Comparison of ENCODE assay signal across 8 cellular contexts in the genomic region with DNA sequence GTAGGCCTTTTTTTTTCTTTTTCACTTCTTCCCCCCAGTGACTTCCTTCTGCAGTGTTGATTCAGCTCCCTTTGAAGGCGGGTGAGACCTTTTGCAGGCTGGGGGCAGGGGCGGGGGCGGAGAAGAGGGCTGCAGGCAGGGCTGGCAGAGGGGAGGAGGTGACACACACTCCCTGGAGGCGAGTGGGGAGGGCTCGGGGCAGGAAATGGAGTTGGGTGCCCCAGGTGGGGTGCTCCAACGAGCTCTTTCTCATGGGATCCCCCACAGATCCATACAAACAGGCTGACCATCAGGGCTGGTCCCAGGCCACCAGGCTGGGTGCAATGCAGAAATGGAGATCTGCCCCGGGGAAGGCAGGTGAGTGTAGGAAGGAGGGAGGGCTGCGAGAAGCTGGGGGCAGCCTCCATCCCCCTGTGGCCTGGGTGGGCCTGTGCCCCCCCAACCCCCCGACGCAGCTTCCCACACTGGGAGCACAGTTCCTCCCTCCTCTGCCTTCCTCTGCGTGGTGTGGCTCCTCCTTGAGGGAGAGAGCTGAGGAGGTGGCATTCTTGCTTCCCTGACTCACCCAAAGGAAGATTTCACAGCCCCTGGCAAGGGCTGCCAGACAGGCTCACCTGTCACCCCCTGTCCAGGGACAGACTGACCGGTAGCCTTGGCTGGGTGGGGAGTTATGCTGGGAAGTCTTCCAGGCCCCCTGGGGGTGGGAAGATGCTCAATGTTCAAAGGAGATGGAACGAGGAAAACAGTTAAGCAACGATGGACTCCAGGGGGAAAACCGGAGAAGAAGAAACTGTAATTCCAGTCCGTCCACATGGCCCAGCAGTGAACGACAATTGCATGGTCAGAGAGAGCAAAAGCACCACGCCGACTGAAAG. TPM values are rescaled to one million over a fixed set of nuclear protein-coding genes. Genes with fewer than 3 reads are reported as not detected.
A peak's percentile ranks its signal among the peaks of the same experiment; 100 is the strongest.
DNase-seq lines count a peak whose midpoint lies in the region; ATAC-seq and TF ChIP-seq lines count a peak whose summit lies in the region.

No MANE protein-coding gene starts in this region.

- H3K27me3 ChIP-seq in transverse colon = peaks cover 67% of the 10 kb centered on the region

- peak overlapping the region; percentile 88 to 90 for H3K27ac Mint-ChIP-seq in natural killer cell treated with Interleukin-12 subunit alpha and Interleukin-12 subunit beta and Interleukin-15 and Interleukin-18, amount 100 ng/mL, for 72 hours

- H3K4me3 ChIP-seq in transverse colon = peak overlapping the region in 1 of 4 donors; percentile 17

- peak; percentile 73 to 77 for ATAC-seq in natural killer cell treated with Interleukin-12 subunit alpha and Interleukin-12 subunit beta and Interleukin-15 and Interleukin-18, amount 100 ng/mL, for 72 hours

- in situ Hi-C loops in transverse colon (cut with MboI; ENCODE audit: low pct_ligation_motif_present in 1 of 4, low pct_unique_long_range_greater_than_20kb in 1 of 4, low sequenced_read_pairs in 3 of 4) = loop anchor here in 1 of 4 donors (25.0 kb wide), 1 partner anchor 116 kb away; the partner anchor contains the start of genes SUMO3 and UBE2G2

- H3K36me3 ChIP-seq in transverse colon = no peaks in the 10 kb centered on the region

- TF ChIP-seq CTCF in GM10266 (IDR thresholded peaks at IDR 0.05; ENCODE audit: control insufficient read depth, insufficient read depth, low read depth, missing control alignments) (no peak), transverse colon (IDR thresholded peaks at IDR 0.05) (no peak)

- peak overlapping the region; percentile 48 to 66 (median 57) for H3K27ac ChIP-seq in transverse colon

- no peaks in the 10 kb centered on the region for H3K27me3 Mint-ChIP-seq in natural killer cell treated with Interleukin-12 subunit alpha and Interleukin-12 subunit beta and Interleukin-15 and Interleukin-18, amount 100 ng/mL, for 72 hours

- H3K4me1 Mint-ChIP-seq in natural killer cell treated with Interleukin-12 subunit alpha and Interleukin-12 subunit beta and Interleukin-15 and Interleukin-18, amount 100 ng/mL, for 72 hours (ENCODE audit: low read depth in 2 of 2) = peaks cover 76 to 79% of the 10 kb centered on the region in 2 donors

- H3K4me3 Mint-ChIP-seq in natural killer cell treated with Interleukin-12 subunit alpha and Interleukin-12 subunit beta and Interleukin-15 and Interleukin-18, amount 100 ng/mL, for 72 hours = peak overlapping the region; percentile 86

- H3K9me3 ChIP-seq in transverse colon = no peaks in the 10 kb centered on the region

- TF ChIP-seq EP300 in transverse colon (IDR thresholded peaks at IDR 0.05; ENCODE audit: low read depth) = no peak

- no peak for TF ChIP-seq POLR2A in transverse colon (IDR thresholded peaks at IDR 0.05)

- intact Hi-C loops in transverse colon (cut with DNase I; ENCODE audit: low total_unique reads) = no loop called here

- DNase-seq in GM10266 (ENCODE audit: extremely low spot score) (peak; percentile 81), LHCN-M2 (ENCODE audit: low read depth) (peak; percentile 95), transverse colon (peak; percentile 54), RKO (ENCODE audit: low spot score) (no peak), NCI-H345 (lab: John Stamatoyannopoulos, UW) (no peak)
- peak; percentile 95 to 96 for DNase-seq in activated CD4-positive, alpha-beta T cell treated with anti-CD3 and anti-CD28 coated beads, Interleukin-2, amount 50 U/mL, for 4 hours
- peak; percentile 72 for DNase-seq in effector CD8-positive, alpha-beta T cell (lab: John Stamatoyannopoulos, UW)
- peak; percentile 88 for DNase-seq in natural killer cell treated with Interleukin-12 subunit alpha and Interleukin-12 subunit beta and Interleukin-15 and Interleukin-18, amount 100 ng/mL, for 72 hours (ENCODE audit: low spot score)

- H3K9me3 Mint-ChIP-seq in natural killer cell treated with Interleukin-12 subunit alpha and Interleukin-12 subunit beta and Interleukin-15 and Interleukin-18, amount 100 ng/mL, for 72 hours = no peaks in the 10 kb centered on the region

- H3K4me1 ChIP-seq in transverse colon = peaks cover 10 to 41% (median 25%) of the 10 kb centered on the region in 4 donors

- 0 to 19% methylated on average over 1 to 19 of the region's 19 CpGs for WGBS in transverse colon (ENCODE audit: low coverage in 1 of 2), 2 donors

- H3K36me3 Mint-ChIP-seq in natural killer cell treated with Interleukin-12 subunit alpha and Interleukin-12 subunit beta and Interleukin-15 and Interleukin-18, amount 100 ng/mL, for 72 hours = no peaks in the 10 kb centered on the region

RNA-seq across cellular contexts. Expression of gene ITGB2, which starts 7.1 kb away (rescaled TPM):
- 3.7 and 3.8 TPM in 2 replicates for total RNA-seq in LHCN-M2 (2014; rRNA removed)
- polyA plus RNA-seq in LHCN-M2 (2012) = 25.3 TPM
- 1,000 to 10,000 TPM in 1 of 2 donors, 100 to 1,000 TPM in 1; 448 to 1,246 TPM for total RNA-seq in natural killer cell treated with Interleukin-12 subunit alpha and Interleukin-12 subunit beta and Interleukin-15 and Interleukin-18, amount 100 ng/mL, for 72 hours
- 10 to 100 TPM; 14.2 to 32.4 (median 24.9) TPM for total RNA-seq in transverse colon

RNA-seq across cellular contexts. Expression of gene SLX9, which starts 12.0 kb away (rescaled TPM):
- total RNA-seq in LHCN-M2 (2014; rRNA removed) = 21.2 and 24.9 TPM in 2 replicates
- 57.1 TPM for polyA plus RNA-seq in LHCN-M2 (2012)
- total RNA-seq in natural killer cell treated with Interleukin-12 subunit alpha and Interleukin-12 subunit beta and Interleukin-15 and Interleukin-18, amount 100 ng/mL, for 72 hours = 10 to 100 TPM; 43.5 to 83.6 TPM
- total RNA-seq in transverse colon = 10 to 100 TPM in 3 of 4 donors, 1 to 10 TPM in 1; 8.1 to 46.0 (median 16.6) TPM

RNA-seq across cellular contexts. Expression of gene PTTG1IP, which starts 54.3 kb away (rescaled TPM):
- total RNA-seq in LHCN-M2 (2014; rRNA removed) (496 and 531 TPM in 2 replicates), transverse colon (100 to 1,000 TPM; 157 to 552 (median 288) TPM)
- polyA plus RNA-seq in LHCN-M2 (2012) = 689 TPM
- 10 to 100 TPM; 69.4 to 81.7 TPM for total RNA-seq in natural killer cell treated with Interleukin-12 subunit alpha and Interleukin-12 subunit beta and Interleukin-15 and Interleukin-18, amount 100 ng/mL, for 72 hours

Comparison
In these comparisons a context has a peak if more than half of its experiments do, and no peak if none do; other contexts are left out.
1. DNase-seq: peak in GM10266 (single experiment), LHCN-M2 (single experiment), activated CD4-positive, alpha-beta T cell treated with anti-CD3 and anti-CD28 coated beads, Interleukin-2, amount 50 U/mL, for 4 hours (2 of 2), effector CD8-positive, alpha-beta T cell (single experiment), natural killer cell treated with Interleukin-12 subunit alpha and Interleukin-12 subunit beta and Interleukin-15 and Interleukin-18, amount 100 ng/mL, for 72 hours (single experiment) and transverse colon (single experiment); none in RKO (single experiment) and NCI-H345 (single experiment).
2. RNA of gene ITGB2, which starts 7.1 kb away (total RNA-seq): 448 to 1,246 TPM in natural killer cell treated with Interleukin-12 subunit alpha and Interleukin-12 subunit beta and Interleukin-15 and Interleukin-18, amount 100 ng/mL, for 72 hours; 14.2 to 32.4 TPM in transverse colon and 3.7 to 3.8 TPM in LHCN-M2; every median in the first group is over 10 times any median in the second.